Comparison of ENCODE assay signal across 8 cellular contexts in the genomic region with DNA sequence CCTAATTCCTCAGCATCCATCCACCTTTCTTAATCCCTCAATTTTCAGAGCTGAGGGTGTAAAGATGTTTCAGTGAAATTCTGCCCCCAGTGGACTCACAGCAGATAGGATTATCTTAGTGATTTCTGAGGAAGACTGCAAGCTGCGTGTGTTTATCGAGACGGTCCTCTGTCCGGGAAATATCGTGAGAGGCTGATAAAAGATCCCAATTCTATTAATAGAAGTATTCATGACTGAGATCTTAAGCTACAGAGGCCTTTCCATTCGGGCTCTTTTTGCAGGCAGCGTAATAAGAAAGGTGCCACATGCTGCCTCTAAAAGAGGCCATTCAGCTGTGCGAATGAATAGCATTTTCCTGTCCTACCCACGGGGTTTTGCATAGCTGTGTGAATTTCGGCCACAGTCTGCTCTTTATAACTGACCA.
A peak's percentile ranks its signal among the peaks of the same experiment; 100 is the strongest.
DNase-seq lines count a peak whose midpoint lies in the region; ATAC-seq and TF ChIP-seq lines count a peak whose summit lies in the region.

No MANE protein-coding gene starts in this region.

- H3K4me1 ChIP-seq in tibial nerve (peaks cover 0 to 56% (median 12%) of the 10 kb centered on the region in 4 donors), testis (peaks cover 29% of the 10 kb centered on the region)

- H3K4me3 ChIP-seq in fibroblast of mammary gland (ENCODE audit: control insufficient read depth, low read depth, low read length) (no peak overlapping the region), tibial nerve (no peak overlapping the region), testis (no peak overlapping the region)

- peaks cover 41% of the 10 kb centered on the region for H3K4me1 Mint-ChIP-seq in activated CD8-positive, alpha-beta T cell treated with anti-CD3 and anti-CD28 coated beads for 36 hours (ENCODE audit: low read depth)
- H3K4me1 Mint-ChIP-seq in activated CD8-positive, alpha-beta T cell treated with anti-CD3 and anti-CD28 coated beads, Interleukin-2, amount 10 ng/mL, durations not matched to agents 7 days and 5 days (ENCODE audit: low read depth): peaks cover 23% of the 10 kb centered on the region

- no peaks in the 10 kb centered on the region for H3K27me3 Mint-ChIP-seq in activated CD8-positive, alpha-beta T cell treated with anti-CD3 and anti-CD28 coated beads for 36 hours
- no peaks in the 10 kb centered on the region for H3K27me3 Mint-ChIP-seq in activated CD8-positive, alpha-beta T cell treated with anti-CD3 and anti-CD28 coated beads, Interleukin-2, amount 10 ng/mL, durations not matched to agents 7 days and 5 days (ENCODE audit: low read depth)

- no peak for TF ChIP-seq POLR2A in tibial nerve (IDR thresholded peaks at IDR 0.05)
- TF ChIP-seq POLR2A in testis (IDR thresholded peaks at IDR 0.05): no peak

- intact Hi-C loops in activated CD8-positive, alpha-beta T cell treated with anti-CD3 and anti-CD28 coated beads for 36 hours (cut with micrococcal nuclease): loop anchor here (5.0 kb wide), 1 partner anchor 231 kb away; no protein-coding TSS in a partner anchor
- intact Hi-C loops in testis (cut with DNase I; ENCODE audit: low total_unique reads): no loop called here

- DNase-seq in activated CD8-positive, alpha-beta T cell treated with anti-CD3 and anti-CD28 coated beads for 36 hours: no peak
- DNase-seq in activated CD8-positive, alpha-beta T cell treated with anti-CD3 and anti-CD28 coated beads, Interleukin-2, amount 10 ng/mL, durations not matched to agents 7 days and 5 days: no peak
- DNase-seq in RKO (ENCODE audit: low spot score) (peak; percentile 41), fibroblast of mammary gland (ENCODE audit: low read depth) (peak; percentile 62), tibial nerve (ENCODE audit: low spot score in 2 of 2) (no peak), testis (no peak)
- no peak for DNase-seq in activated CD4-positive, alpha-beta T cell treated with anti-CD3 and anti-CD28 coated beads, Interleukin-2, amount 50 U/mL, for 1 hour
- no peak for DNase-seq in activated CD4-positive, CD25-positive, alpha-beta regulatory T cell treated with anti-CD3 and anti-CD28 coated beads, Interleukin-2, amount 50 U/mL, for 72 hours

- H3K27ac Mint-ChIP-seq in activated CD8-positive, alpha-beta T cell treated with anti-CD3 and anti-CD28 coated beads for 36 hours: no peak overlapping the region
- no peak overlapping the region for H3K27ac Mint-ChIP-seq in activated CD8-positive, alpha-beta T cell treated with anti-CD3 and anti-CD28 coated beads, Interleukin-2, amount 10 ng/mL, durations not matched to agents 7 days and 5 days

- CTCF ChIA-PET in activated CD8-positive, alpha-beta T cell treated with anti-CD3 and anti-CD28 coated beads for 36 hours (lab: Charles Lee): interaction anchor here (0.6 to 2.7 kb wide), 25 partner anchors 10 to 436 kb away, joined by 3 to 21 read pairs (median 4); no protein-coding TSS in a partner anchor
- CTCF ChIA-PET in activated CD8-positive, alpha-beta T cell treated with anti-CD3 and anti-CD28 coated beads, Interleukin-2, amount 10 ng/mL, durations not matched to agents 7 days and 5 days (lab: Charles Lee): interaction anchor here (0.7 to 6.4 kb wide), 31 partner anchors 10 to 531 kb away, joined by 3 to 51 read pairs (median 3); no protein-coding TSS in a partner anchor

- H3K9me3 ChIP-seq in tibial nerve (no peaks in the 10 kb centered on the region), testis (no peaks in the 10 kb centered on the region)

- POLR2A ChIA-PET in activated CD8-positive, alpha-beta T cell treated with anti-CD3 and anti-CD28 coated beads for 36 hours (lab: Charles Lee): interaction anchor here (1.0 kb wide), 1 partner anchor 64 kb away, joined by 3 read pairs; no protein-coding TSS in a partner anchor
- POLR2A ChIA-PET in activated CD8-positive, alpha-beta T cell treated with anti-CD3 and anti-CD28 coated beads, Interleukin-2, amount 10 ng/mL, durations not matched to agents 7 days and 5 days (lab: Charles Lee): no interaction called here

- H3K27me3 ChIP-seq in tibial nerve (no peaks in the 10 kb centered on the region), testis (no peaks in the 10 kb centered on the region)

- H3K36me3 ChIP-seq in tibial nerve (peaks cover 0 to 52% (median 0%) of the 10 kb centered on the region in 3 donors), testis (ENCODE audit: low read depth, missing control alignments) (no peaks in the 10 kb centered on the region)

- TF ChIP-seq CTCF in activated CD8-positive, alpha-beta T cell treated with anti-CD3 and anti-CD28 coated beads for 36 hours (IDR thresholded peaks at IDR 0.05): peak; percentile 31
- TF ChIP-seq CTCF in fibroblast of mammary gland (conservative IDR thresholded peaks at IDR 0.05; ENCODE audit: control insufficient read depth, insufficient read depth, low read depth, low read length) (peak; percentile 35), tibial nerve (IDR thresholded peaks at IDR 0.05) (peak in 3 of 5 experiments; percentile 8 to 14 (median 9)), testis (IDR thresholded peaks at IDR 0.05) (peak in 1 of 3 experiments; percentile 43)

- H3K9me3 Mint-ChIP-seq in activated CD8-positive, alpha-beta T cell treated with anti-CD3 and anti-CD28 coated beads for 36 hours: no peaks in the 10 kb centered on the region
- H3K9me3 Mint-ChIP-seq in activated CD8-positive, alpha-beta T cell treated with anti-CD3 and anti-CD28 coated beads, Interleukin-2, amount 10 ng/mL, durations not matched to agents 7 days and 5 days (ENCODE audit: insufficient read depth): no peaks in the 10 kb centered on the region

- H3K27ac ChIP-seq in tibial nerve (peak overlapping the region in 2 of 4 donors; percentile 63 to 74), testis (peak overlapping the region in 1 of 2 donors; percentile 13)

- 41 to 43% methylated on average over 10 of the region's 10 CpGs for WGBS in tibial nerve, 2 donors
- 55 to 65% methylated on average over 10 of the region's 10 CpGs for WGBS in testis, 2 donors

- no peak for TF ChIP-seq EP300 in tibial nerve (IDR thresholded peaks at IDR 0.05)

- ATAC-seq in activated CD8-positive, alpha-beta T cell treated with anti-CD3 and anti-CD28 coated beads for 36 hours: no peak
- ATAC-seq in activated CD8-positive, alpha-beta T cell treated with anti-CD3 and anti-CD28 coated beads, Interleukin-2, amount 10 ng/mL, durations not matched to agents 7 days and 5 days: no peak

- no peak overlapping the region for H3K4me3 Mint-ChIP-seq in activated CD8-positive, alpha-beta T cell treated with anti-CD3 and anti-CD28 coated beads for 36 hours
- no peak overlapping the region for H3K4me3 Mint-ChIP-seq in activated CD8-positive, alpha-beta T cell treated with anti-CD3 and anti-CD28 coated beads, Interleukin-2, amount 10 ng/mL, durations not matched to agents 7 days and 5 days

- peaks cover under 1% of the 10 kb centered on the region for H3K36me3 Mint-ChIP-seq in activated CD8-positive, alpha-beta T cell treated with anti-CD3 and anti-CD28 coated beads for 36 hours (ENCODE audit: low read depth)
- no peaks in the 10 kb centered on the region for H3K36me3 Mint-ChIP-seq in activated CD8-positive, alpha-beta T cell treated with anti-CD3 and anti-CD28 coated beads, Interleukin-2, amount 10 ng/mL, durations not matched to agents 7 days and 5 days (ENCODE audit: low read depth)

Comparison
In these comparisons a context has a peak if more than half of its experiments do, and no peak if none do; other contexts are left out.
1. DNase-seq: peak in RKO (single experiment) and fibroblast of mammary gland (single experiment); none in activated CD8-positive, alpha-beta T cell treated with anti-CD3 and anti-CD28 coated beads for 36 hours (single experiment), activated CD8-positive, alpha-beta T cell treated with anti-CD3 and anti-CD28 coated beads, Interleukin-2, amount 10 ng/mL, durations not matched to agents 7 days and 5 days (single experiment), tibial nerve (0 of 2), activated CD4-positive, alpha-beta T cell treated with anti-CD3 and anti-CD28 coated beads, Interleukin-2, amount 50 U/mL, for 1 hour (single experiment), activated CD4-positive, CD25-positive, alpha-beta regulatory T cell treated with anti-CD3 and anti-CD28 coated beads, Interleukin-2, amount 50 U/mL, for 72 hours (single experiment) and testis (single experiment).